ENCODE assay signal across 8 cellular contexts in the genomic region with DNA sequence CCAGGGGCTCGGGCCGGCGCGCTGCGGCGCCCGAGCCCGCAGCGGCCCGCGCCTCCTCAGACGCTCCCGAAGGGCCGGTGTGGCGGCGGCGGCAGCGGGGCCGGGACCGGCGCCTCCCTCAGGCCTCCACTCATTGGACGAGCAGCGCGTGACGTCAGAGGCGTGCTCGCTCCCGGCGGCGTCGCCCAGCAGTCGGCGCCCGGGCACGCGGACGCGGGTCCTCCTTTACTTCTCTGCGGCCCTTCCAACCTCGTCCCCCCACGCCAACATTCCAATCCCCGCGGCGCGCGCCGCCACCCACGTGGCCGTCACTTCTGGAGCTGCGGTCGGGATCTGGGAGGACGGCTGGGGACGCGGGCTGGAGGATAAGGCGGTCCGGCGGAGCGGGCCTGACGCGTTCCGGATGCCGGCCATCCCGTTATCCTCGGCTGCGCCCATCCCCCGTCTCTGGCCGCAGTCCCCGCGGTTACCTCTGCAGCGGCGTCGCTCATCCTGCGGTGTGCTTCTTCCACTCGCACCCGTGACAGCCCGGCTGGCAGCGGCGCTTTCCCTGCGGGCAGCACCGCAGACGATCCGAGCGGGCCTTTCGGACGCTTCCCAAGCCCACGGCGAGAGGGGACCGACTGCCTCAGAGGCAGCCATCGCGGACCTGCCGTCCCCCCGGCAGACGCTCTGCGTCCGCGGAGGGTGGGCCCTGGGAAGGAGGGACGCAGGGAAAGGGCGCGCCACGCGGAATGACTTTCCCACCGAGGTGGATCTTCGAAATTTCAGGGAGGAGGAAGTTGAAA. TPM values are rescaled to one million over a fixed set of nuclear protein-coding genes. Genes with fewer than 3 reads are reported as not detected.
DNase-seq lines count a peak whose midpoint lies in the region; ATAC-seq and TF ChIP-seq lines count a peak whose summit lies in the region.

A gene with protein sequence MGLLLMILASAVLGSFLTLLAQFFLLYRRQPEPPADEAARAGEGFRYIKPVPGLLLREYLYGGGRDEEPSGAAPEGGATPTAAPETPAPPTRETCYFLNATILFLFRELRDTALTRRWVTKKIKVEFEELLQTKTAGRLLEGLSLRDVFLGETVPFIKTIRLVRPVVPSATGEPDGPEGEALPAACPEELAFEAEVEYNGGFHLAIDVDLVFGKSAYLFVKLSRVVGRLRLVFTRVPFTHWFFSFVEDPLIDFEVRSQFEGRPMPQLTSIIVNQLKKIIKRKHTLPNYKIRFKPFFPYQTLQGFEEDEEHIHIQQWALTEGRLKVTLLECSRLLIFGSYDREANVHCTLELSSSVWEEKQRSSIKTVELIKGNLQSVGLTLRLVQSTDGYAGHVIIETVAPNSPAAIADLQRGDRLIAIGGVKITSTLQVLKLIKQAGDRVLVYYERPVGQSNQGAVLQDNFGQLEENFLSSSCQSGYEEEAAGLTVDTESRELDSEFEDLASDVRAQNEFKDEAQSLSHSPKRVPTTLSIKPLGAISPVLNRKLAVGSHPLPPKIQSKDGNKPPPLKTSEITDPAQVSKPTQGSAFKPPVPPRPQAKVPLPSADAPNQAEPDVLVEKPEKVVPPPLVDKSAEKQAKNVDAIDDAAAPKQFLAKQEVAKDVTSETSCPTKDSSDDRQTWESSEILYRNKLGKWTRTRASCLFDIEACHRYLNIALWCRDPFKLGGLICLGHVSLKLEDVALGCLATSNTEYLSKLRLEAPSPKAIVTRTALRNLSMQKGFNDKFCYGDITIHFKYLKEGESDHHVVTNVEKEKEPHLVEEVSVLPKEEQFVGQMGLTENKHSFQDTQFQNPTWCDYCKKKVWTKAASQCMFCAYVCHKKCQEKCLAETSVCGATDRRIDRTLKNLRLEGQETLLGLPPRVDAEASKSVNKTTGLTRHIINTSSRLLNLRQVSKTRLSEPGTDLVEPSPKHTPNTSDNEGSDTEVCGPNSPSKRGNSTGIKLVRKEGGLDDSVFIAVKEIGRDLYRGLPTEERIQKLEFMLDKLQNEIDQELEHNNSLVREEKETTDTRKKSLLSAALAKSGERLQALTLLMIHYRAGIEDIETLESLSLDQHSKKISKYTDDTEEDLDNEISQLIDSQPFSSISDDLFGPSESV (minus strand): TSS at position 81 of the 788 bp plus-strand sequence. CDS start 213 bp downstream, outside the sequence.

- peak within 1 kb of the TSS; percentile 77 to 98 (median 94) for H3K4me3 ChIP-seq in BLaER1 treated with 17β-estradiol and CSF1 and Interleukin-3, amounts not matched to agents 10 nM and 100 nM
- H3K4me3 ChIP-seq in left lung, result peak within 1 kb of the TSS; percentile 94 to 95

- peaks cover 23% of the 10 kb centered on the region for H3K36me3 Mint-ChIP-seq in dendritic cell treated with granulocyte-macrophage colony-stimulating factor and Interleukin-4, amounts not matched to agents 40 ng/mL and 50 ng/mL, for 4 days (ENCODE audit: low read depth)

- no peaks in the 10 kb centered on the region for H3K9me3 ChIP-seq in BLaER1 treated with 17β-estradiol and CSF1 and Interleukin-3, amounts not matched to agents 10 nM and 100 nM (replicated peaks in 1 of 11)
- H3K9me3 ChIP-seq in left lung, result no peaks in the 10 kb centered on the region

- H3K4me3 Mint-ChIP-seq in dendritic cell treated with granulocyte-macrophage colony-stimulating factor and Interleukin-4, amounts not matched to agents 40 ng/mL and 50 ng/mL, for 4 days, result peak within 1 kb of the TSS; percentile 95

- H3K4me1 ChIP-seq in BLaER1 treated with 17β-estradiol and CSF1 and Interleukin-3, amounts not matched to agents 10 nM and 100 nM, result peaks cover 19 to 37% (median 36%) of the 10 kb centered on the region in 10 experiments
- peaks cover 19 to 38% of the 10 kb centered on the region in 2 donors for H3K4me1 ChIP-seq in left lung

- no peak for TF ChIP-seq CTCF in left lung (IDR thresholded peaks at IDR 0.05)

- intact Hi-C loops in dendritic cell treated with granulocyte-macrophage colony-stimulating factor and Interleukin-4, amounts not matched to agents 40 ng/mL and 50 ng/mL, for 4 days (cut with micrococcal nuclease), result loop anchor here (5.0 to 10.0 kb wide), 3 partner anchors 33 to 672 kb away; a partner anchor contains a TSS
- intact Hi-C loops in left lung (cut with DNase I), result no loop called here

- H3K36me3 ChIP-seq in BLaER1 treated with 17β-estradiol and CSF1 and Interleukin-3, amounts not matched to agents 10 nM and 100 nM, result peaks cover 0 to 15% (median 5%) of the 10 kb centered on the region in 11 experiments; a peak in 7 of 22 replicates
- no peaks in the 10 kb centered on the region for H3K36me3 ChIP-seq in left lung

- no peaks in the 10 kb centered on the region for H3K9me3 Mint-ChIP-seq in dendritic cell treated with granulocyte-macrophage colony-stimulating factor and Interleukin-4, amounts not matched to agents 40 ng/mL and 50 ng/mL, for 4 days

- peak within 1 kb of the TSS; percentile 89 to 99 (median 94) for H3K4me2 ChIP-seq in BLaER1 treated with 17β-estradiol and CSF1 and Interleukin-3, amounts not matched to agents 10 nM and 100 nM

- ATAC-seq in GM19328 (IDR thresholded peaks at IDR 0.05; ENCODE audit: unreplicated experiment) (peak; percentile 91), HG03469 (IDR thresholded peaks at IDR 0.05; ENCODE audit: unreplicated experiment) (peak; percentile 83), left lung (peak; percentile 92)

- peak within 1 kb of the TSS; percentile 88 to 98 (median 95) for H3K9ac ChIP-seq in BLaER1 treated with 17β-estradiol and CSF1 and Interleukin-3, amounts not matched to agents 10 nM and 100 nM

- H3K27me3 ChIP-seq in BLaER1 treated with 17β-estradiol and CSF1 and Interleukin-3, amounts not matched to agents 10 nM and 100 nM, result no peaks in the 10 kb centered on the region
- H3K27me3 ChIP-seq in left lung, result peaks cover 0 to 3% of the 10 kb centered on the region in 2 donors

- DNase-seq in NCI-H774 (lab: John Stamatoyannopoulos, UW) (peak; percentile 54), left lung (peak; percentile 96 to 98)
- peak; percentile 87 to 90 for DNase-seq in activated CD4-positive, alpha-beta T cell treated with anti-CD3 and anti-CD28 coated beads, Interleukin-2, amount 50 U/mL, for 4 hours
- peak; percentile 82 to 88 for DNase-seq in stimulated activated CD4-positive, alpha-beta T cell treated with anti-CD3 and anti-CD28 coated beads, Interleukin-2, amount 100 ng/mL, for 48 hours

- peaks cover 40% of the 10 kb centered on the region for H3K4me1 Mint-ChIP-seq in dendritic cell treated with granulocyte-macrophage colony-stimulating factor and Interleukin-4, amounts not matched to agents 40 ng/mL and 50 ng/mL, for 4 days (ENCODE audit: low read depth)

- H4K20me1 ChIP-seq in BLaER1 treated with 17β-estradiol and CSF1 and Interleukin-3, amounts not matched to agents 10 nM and 100 nM, result peaks cover 34 to 46% (median 42%) of the 10 kb centered on the region in 11 experiments

- peaks cover 9% of the 10 kb centered on the region for H3K27me3 Mint-ChIP-seq in dendritic cell treated with granulocyte-macrophage colony-stimulating factor and Interleukin-4, amounts not matched to agents 40 ng/mL and 50 ng/mL, for 4 days

- H3K27ac ChIP-seq in BLaER1 treated with 17β-estradiol and CSF1 and Interleukin-3, amounts not matched to agents 10 nM and 100 nM, result peak within 1 kb of the TSS; percentile 87 to 96 (median 94)
- peak within 1 kb of the TSS; percentile 95 to 98 for H3K27ac ChIP-seq in left lung

- peak within 1 kb of the TSS; percentile 92 for H3K27ac Mint-ChIP-seq in dendritic cell treated with granulocyte-macrophage colony-stimulating factor and Interleukin-4, amounts not matched to agents 40 ng/mL and 50 ng/mL, for 4 days

RNA-seq across cellular contexts. Expression of the gene that starts here (rescaled TPM):
- 10 to 100 TPM; 32.4 to 38.2 TPM for total RNA-seq in left lung

Comparison
In these comparisons a context has a peak if more than half of its experiments do, and no peak if none do; other contexts are left out.
1. Peak in every context shown above with its lines: DNase-seq, ATAC-seq, H3K4me3 ChIP-seq and H3K27ac ChIP-seq.